Comparison of ENCODE assay signal across 13 cellular contexts in genomic region chr7:126720232-126720631, GRCh38.
DNase-seq lines count a peak whose midpoint lies in the region; ATAC-seq lines count a peak whose summit lies in the region.
"Had no signal": no experiment of that assay in that cellular context is flagged by ENCODE, and none has a peak within 500 bp of the region (broad histone marks: within the 10 kb centered on the region; RNA-seq: fewer than 3 reads in every experiment).

No MANE protein-coding gene starts in this region.

- no peaks in the 10 kb centered on the region for H3K9me3 Mint-ChIP-seq in activated CD4-positive, alpha-beta memory T cell treated with anti-CD3 and anti-CD28 coated beads, Interleukin-2, amount 10 ng/mL, durations not matched to agents 7 days and 5 days

- H3K36me3 Mint-ChIP-seq in activated CD4-positive, alpha-beta memory T cell treated with anti-CD3 and anti-CD28 coated beads, Interleukin-2, amount 10 ng/mL, durations not matched to agents 7 days and 5 days (ENCODE audit: low read depth): no peaks in the 10 kb centered on the region

- ATAC-seq in GM18861 (IDR thresholded peaks at IDR 0.05; ENCODE audit: unreplicated experiment): peak; percentile 94
- ATAC-seq in GM21381 (IDR thresholded peaks at IDR 0.05; ENCODE audit: unreplicated experiment): peak; percentile 82
- peak; percentile 86 for ATAC-seq in HG02943 (IDR thresholded peaks at IDR 0.05; ENCODE audit: low read depth, unreplicated experiment)
- peak; percentile 83 for ATAC-seq in HG03521 (IDR thresholded peaks at IDR 0.05; ENCODE audit: unreplicated experiment)

- no peak overlapping the region for H3K27ac Mint-ChIP-seq in activated CD4-positive, alpha-beta memory T cell treated with anti-CD3 and anti-CD28 coated beads, Interleukin-2, amount 10 ng/mL, durations not matched to agents 7 days and 5 days

- CTCF ChIA-PET in activated CD4-positive, alpha-beta memory T cell treated with anti-CD3 and anti-CD28 coated beads, Interleukin-2, amount 10 ng/mL, durations not matched to agents 7 days and 5 days (lab: Charles Lee): no interaction called here

- H3K4me3 Mint-ChIP-seq in activated CD4-positive, alpha-beta memory T cell treated with anti-CD3 and anti-CD28 coated beads, Interleukin-2, amount 10 ng/mL, durations not matched to agents 7 days and 5 days: no peak overlapping the region

- POLR2A ChIA-PET in activated CD4-positive, alpha-beta memory T cell treated with anti-CD3 and anti-CD28 coated beads, Interleukin-2, amount 10 ng/mL, durations not matched to agents 7 days and 5 days (lab: Charles Lee): no interaction called here

- DNase-seq in activated CD4-positive, alpha-beta memory T cell treated with anti-CD3 and anti-CD28 coated beads, Interleukin-2, amount 10 ng/mL, durations not matched to agents 7 days and 5 days: no peak
- no peak for DNase-seq in activated CD4-positive, alpha-beta T cell treated with anti-CD3 and anti-CD28 coated beads, Interleukin-2, amount 50 U/mL, for 4 hours
- no peak for DNase-seq in activated CD4-positive, alpha-beta T cell treated with anti-CD3 and anti-CD28 coated beads for 4 hours
- DNase-seq in NCI-H1048 (lab: John Stamatoyannopoulos, UW): no peak
- DNase-seq: activated effector memory CD4-positive, alpha-beta T cell treated with Interleukin-2 at 50 U/mL for 16 hours; hypothalamus; mammary epithelial cell; NCI-H524 treated with DMSO at 0.1 percent for 48 hours; stimulated activated CD4-positive, alpha-beta T cell treated with anti-CD3 and anti-CD28 coated beads, Interleukin-15, amount 100 ng/mL, for 24 hours had no signal

- H3K27me3 Mint-ChIP-seq in activated CD4-positive, alpha-beta memory T cell treated with anti-CD3 and anti-CD28 coated beads, Interleukin-2, amount 10 ng/mL, durations not matched to agents 7 days and 5 days: peaks cover 4% of the 10 kb centered on the region

- H3K4me1 Mint-ChIP-seq in activated CD4-positive, alpha-beta memory T cell treated with anti-CD3 and anti-CD28 coated beads, Interleukin-2, amount 10 ng/mL, durations not matched to agents 7 days and 5 days: no peaks in the 10 kb centered on the region
